In the genomic region with DNA sequence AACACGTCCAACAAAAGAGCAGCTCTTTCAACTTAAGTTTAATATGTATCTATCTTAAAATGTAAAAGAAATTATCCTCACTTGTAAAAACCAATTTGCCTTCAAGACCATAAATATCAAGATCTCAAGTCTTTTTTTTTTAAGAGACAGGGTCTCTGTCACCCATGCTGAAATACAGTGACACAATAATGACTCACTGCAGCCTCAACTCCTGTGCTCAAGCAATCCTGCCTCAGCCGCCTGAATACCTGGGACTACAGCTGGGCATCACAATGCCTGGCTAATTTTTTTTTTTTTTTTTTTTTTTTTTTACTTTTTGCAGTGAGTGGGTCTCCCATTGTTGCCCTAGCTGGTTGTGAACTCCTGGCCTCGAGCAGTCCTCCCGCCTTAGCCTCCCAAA, we compare ENCODE assay signal across 31 cellular contexts. TPM values are rescaled to one million over a fixed set of nuclear protein-coding genes. Genes with fewer than 3 reads are reported as not detected.
DNase-seq lines count a peak whose midpoint lies in the region; ATAC-seq, FAIRE-seq and TF ChIP-seq lines count a peak whose summit lies in the region.
"Had no signal": no experiment of that assay in that cellular context is flagged by ENCODE, and none has a peak within 500 bp of the region (broad histone marks: within the 10 kb centered on the region; RNA-seq: fewer than 3 reads in every experiment).

No MANE protein-coding gene starts in this region.

- no peak for DNase-seq in activated CD4-positive, CD25-positive, alpha-beta regulatory T cell (lab: John Stamatoyannopoulos, UW)
- DNase-seq in HT1080 (ENCODE audit: low read depth), result peak; percentile 65
- peak in 1 of 4 experiments; percentile 18 for DNase-seq in K562 (ENCODE audit: extremely low read depth in 1 of 4, low spot score in 3 of 4)
- peak; percentile 11 for DNase-seq in renal cortical epithelial cell (ENCODE audit: low read depth)
- no peak for DNase-seq in left lobe of liver (ENCODE audit: low spot score)
- no peak for DNase-seq in GM23338 (ENCODE audit: low spot score)
- DNase-seq in pons (ENCODE audit: low spot score), result no peak
- DNase-seq: 8988T; activated CD4-positive, alpha-beta T cell treated with anti-CD3 and anti-CD28 coated beads for 1 hour; activated CD8-positive, alpha-beta memory T cell treated with anti-CD3 and anti-CD28 coated beads for 24 hours; activated naive CD4-positive, alpha-beta T cell; activated T-cell treated with anti-CD3 and anti-CD28 coated beads, Interleukin-2, amount 50 U/mL, for 1 hour; brain microvascular endothelial cell; CD4-positive, alpha-beta memory T cell; Karpas-422; lower lobe of right lung; NCI-H1092 treated with DMSO at 0.1 percent for 48 hours; NCI-H1930; NCI-H2227 treated with DMSO at 0.1 percent for 48 hours; NCI-H526 treated with DMSO at 0.1 percent for 48 hours; Peyer's patch; posterior cingulate gyrus; SJCRH30; stimulated activated CD4-positive, alpha-beta T cell treated with anti-CD3 and anti-CD28 coated beads, Interleukin-4, amount 100 ng/mL, for 24 hours; stimulated activated naive CD4-positive, alpha-beta T cell treated with Interleukin-2 at 50 U/mL for 16 hours had no signal

- CTCF ChIA-PET in K562 (lab: Yijun Ruan, JAX; ENCODE audit: low intra/inter-chr PET ratio), result no interaction called here

- H3K9me3 Mint-ChIP-seq in GM23338, result no peaks in the 10 kb centered on the region
- H3K9me3 Mint-ChIP-seq: CD4-positive, alpha-beta memory T cell had no signal

- WGBS in K562 (ENCODE audit: insufficient coverage, low coverage, missing lambda C conversion rate), result 86% methylated on average over 4 of the region's 4 CpGs

- H3K9me3 ChIP-seq in K562 (replicated peaks; ENCODE audit: control insufficient read depth, insufficient read depth, low read depth, low read length), result no peaks in the 10 kb centered on the region
- H3K9me3 ChIP-seq: lower lobe of right lung, Peyer's patch, SJCRH30 had no signal

- no peak overlapping the region for H2AFZ ChIP-seq in K562 (ENCODE audit: low read depth, low read length)
- H2AFZ ChIP-seq in GM23338, result no peak overlapping the region

- H3K36me3 ChIP-seq in K562 (ENCODE audit: control insufficient read depth, insufficient read depth, low read length) (no peaks in the 10 kb centered on the region), GM23338 (ENCODE audit: insufficient read depth) (no peaks in the 10 kb centered on the region)
- H3K36me3 ChIP-seq: brain microvascular endothelial cell, lower lobe of right lung, Peyer's patch, SJCRH30 had no signal

- H3K36me3 Mint-ChIP-seq in GM23338 (ENCODE audit: low read depth), result no peaks in the 10 kb centered on the region; the same call in 2 of the 3 replicates

- no peak overlapping the region for H3K4me3 ChIP-seq in K562
- no peak overlapping the region for H3K4me3 ChIP-seq in GM23338
- H3K4me3 ChIP-seq: lower lobe of right lung, Peyer's patch, SJCRH30 had no signal

- no peak overlapping the region for H3K9ac ChIP-seq in K562 (ENCODE audit: insufficient read depth in 1 of 2, low read depth in 2 of 2, low read length in 2 of 2)

- peaks cover 5% of the 10 kb centered on the region for H3K27me3 Mint-ChIP-seq in GM23338 (ENCODE audit: insufficient read depth, low read depth, poor library complexity)
- H3K27me3 Mint-ChIP-seq: CD4-positive, alpha-beta memory T cell had no signal

- TF ChIP-seq POLR2A in K562 (conservative IDR thresholded peaks at IDR 0.05), result no peak

- TF ChIP-seq RAD21 in K562 (CRISPR knock-in tag; conservative IDR thresholded peaks at IDR 0.05 in 1 of 2, IDR thresholded peaks at IDR 0.05 in 1 of 2), result no peak

- no peaks in the 10 kb centered on the region for H3K4me1 ChIP-seq in K562 (replicated peaks in 1 of 2; ENCODE audit: control insufficient read depth in 2 of 2, insufficient read depth in 2 of 2, low read length in 2 of 2)
- H3K4me1 ChIP-seq in GM23338 (ENCODE audit: insufficient read depth), result peaks cover 3% of the 10 kb centered on the region; the same call in 1 of the 2 replicates
- H3K4me1 ChIP-seq: Peyer's patch, SJCRH30 had no signal

- TF ChIP-seq EP300 in K562 (IDR thresholded peaks at IDR 0.05; ENCODE audit: low read length), result no peak

- H3K27ac Mint-ChIP-seq in GM23338, result no peak overlapping the region

- H4K20me1 ChIP-seq in K562 (replicated peaks; ENCODE audit: control insufficient read depth, insufficient read depth, low read length) (peaks cover 5% of the 10 kb centered on the region; the same call in 1 of the 2 replicates), GM23338 (replicated peaks; ENCODE audit: insufficient read depth) (peaks cover 8% of the 10 kb centered on the region; the same call in 1 of the 2 replicates)

- no peak overlapping the region for H3K27ac ChIP-seq in K562 (ENCODE audit: extremely low read depth, low read depth, low read length)
- H3K27ac ChIP-seq in GM23338 (ENCODE audit: low read depth), result no peak overlapping the region
- H3K27ac ChIP-seq: brain microvascular endothelial cell, HL-60, lower lobe of right lung, Peyer's patch, SJCRH30 had no signal

- intact Hi-C loops in K562 (cut with micrococcal nuclease), result no loop called here

- no peaks in the 10 kb centered on the region for H3K27me3 ChIP-seq in K562 (ENCODE audit: control insufficient read depth in 2 of 2, insufficient read depth in 2 of 2, low read length in 2 of 2)
- H3K27me3 ChIP-seq in GM23338 (ENCODE audit: insufficient read depth), result no peaks in the 10 kb centered on the region
- H3K27me3 ChIP-seq: brain microvascular endothelial cell, Peyer's patch, SJCRH30 had no signal

- in situ Hi-C loops in K562 (cut with MboI), result no loop called here

- H3K9me1 ChIP-seq in K562 (ENCODE audit: control insufficient read depth, insufficient read depth, low read length), result no peaks in the 10 kb centered on the region

- H3K4me1 Mint-ChIP-seq in GM23338, result 0 out of 3 replicates have a peak, but pooled peaks cover 4% of the 10 kb centered on the region
- H3K4me1 Mint-ChIP-seq: neural crest cell had no signal

- H3F3A ChIP-seq in GM23338 (replicated peaks; ENCODE audit: low read depth), result no peaks in the 10 kb centered on the region

- TF ChIP-seq CTCF in K562 (IDR thresholded peaks at IDR 0.05 in 2 of 3, conservative IDR thresholded peaks at IDR 0.05 in 1 of 3; ENCODE audit: insufficient read depth in 2 of 3, low read depth in 1 of 3, low read length in 3 of 3) (no peak), GM23338 (conservative IDR thresholded peaks at IDR 0.05; ENCODE audit: low read depth in 2 of 2) (no peak)

- H3K79me2 ChIP-seq in K562 (ENCODE audit: control insufficient read depth, insufficient read depth, low read length) (peaks cover 76% of the 10 kb centered on the region), GM23338 (replicated peaks; ENCODE audit: insufficient read depth) (peaks cover 94% of the 10 kb centered on the region)

- POLR2A ChIA-PET in K562 (lab: Yijun Ruan, JAX), result no interaction called here

- FAIRE-seq in K562 (lab: Jason Lieb, UNC), result no peak
- FAIRE-seq: endothelial cell of umbilical vein, GM12892 had no signal

- no peak overlapping the region for H3K4me3 Mint-ChIP-seq in GM23338
- H3K4me3 Mint-ChIP-seq: neural crest cell had no signal

- BruUV-seq in K562 (replicated peaks; lab: Mats Ljungman, UMichigan), result no TSS peak

- peak; percentile 51 to 53 for ATAC-seq in activated CD4-positive, CD25-positive, alpha-beta regulatory T cell treated with anti-CD3 and anti-CD28 coated beads, Interleukin-2, amount 50 U/mL, for 24 hours
- peak; percentile 18; the same call in 2 of the 3 replicates for ATAC-seq in K562
- ATAC-seq in left lobe of liver, result no peak
- no peak for ATAC-seq in GM23338
- ATAC-seq: lower lobe of right lung, sciatic nerve had no signal

- no peak overlapping the region for H3K4me2 ChIP-seq in K562 (ENCODE audit: insufficient read depth, low read length)
- no peak overlapping the region for H3K4me2 ChIP-seq in GM23338

- 0 out of 2 replicates have a peak, but pooled peaks cover 3% of the 10 kb centered on the region for H3K9me2 ChIP-seq in GM23338 (ENCODE audit: insufficient read depth)

TF ChIP-seq in GM23338, 12 proteins besides CTCF, POLR2A, EP300 and RAD21 (continues in another document):
- no peak for TF ChIP-seq ZNF331 (CRISPR knock-in tag; IDR thresholded peaks at IDR 0.05; ENCODE audit: low read depth)

RNA-seq across cellular contexts. Expression of gene ACAP2, which starts 26.0 kb away (rescaled TPM):
- 36.5 and 47.5 TPM in 2 replicates for total RNA-seq in HT1080 (2014; rRNA removed; shearing (Covaris generic))
- polyA plus RNA-seq in HT1080 (2015; cell fraction: cytosol; rRNA removed), result 36.8 and 52.5 TPM in 2 replicates
- polyA plus RNA-seq in HT1080 (2015; cell fraction: nucleus; rRNA removed), result 75.1 and 75.3 TPM in 2 replicates
- total RNA-seq in K562 (2011; cell fraction: chromatin; rRNA removed; ENCODE audit: low replicate concordance), result 62.8 and 189 TPM in 2 replicates
- 38.7 and 57.9 TPM in 2 replicates for total RNA-seq in K562 (2011; cell fraction: nucleolus; rRNA removed)
- 77.0 and 137 TPM in 2 replicates for total RNA-seq in K562 (2011; cell fraction: nucleoplasm; rRNA removed)
- total RNA-seq in K562 (2014; rRNA removed) (29.4 and 36.9 TPM in 2 replicates), K562 (2014; rRNA removed; fragmentation: Illumina TruSeq; extraction: Trizol) (52.7 and 62.3 TPM in 2 replicates), K562 (2015; rRNA removed; fragmentation: Illumina TruSeq; extraction: Trizol) (44.8 and 50.7 TPM in 2 replicates), K562 (2021) (40.1 and 40.6 TPM in 2 replicates), renal cortical epithelial cell (34.9 and 45.6 TPM in 2 replicates), left lobe of liver (13.2 TPM)
- polyA plus RNA-seq in K562 (2011; rRNA removed) (25.0 and 34.4 TPM in 2 replicates), K562 (2014; fragmentation: Illumina TruSeq; extraction: Trizol) (24.3 and 27.5 TPM in 2 replicates), K562 (2014; fragmentation: Nextera tagmentation; extraction: Ambion mirVana) (10 to 100 TPM; 10.6 to 12.3 TPM), K562 (2014; rRNA removed) (16.8 and 18.1 TPM in 2 replicates), GM23338 (2016; fragmentation: Nextera tagmentation; extraction: Ambion mirVana) (102 and 104 TPM in 2 replicates)
- polyA plus RNA-seq in K562 (2011; cell fraction: cytosol; rRNA removed), result 6.8 and 12.6 TPM in 2 replicates
- polyA plus RNA-seq in K562 (2011; cell fraction: nucleus; rRNA removed), result 16.4 and 18.5 TPM in 2 replicates
- polyA plus RNA-seq in K562 (2012), result 16.3 and 25.4 TPM in 2 replicates
- polyA minus RNA-seq in K562 (2011; rRNA and poly(A)+ RNA removed), result 124 and 128 TPM in 2 replicates
- 34.7 and 48.2 TPM in 2 replicates for polyA minus RNA-seq in K562 (2011; cell fraction: cytosol; rRNA and poly(A)+ RNA removed)
- polyA minus RNA-seq in K562 (2011; cell fraction: nucleus; rRNA and poly(A)+ RNA removed), result 53.2 and 81.9 TPM in 2 replicates
- 45.6 and 74.6 TPM in 2 replicates for total RNA-seq in GM23338 (2014; rRNA removed; shearing (Covaris generic))

Comparison
In these comparisons a context has a peak if more than half of its experiments do, and no peak if none do; other contexts are left out.
1. ATAC-seq: peak in activated CD4-positive, CD25-positive, alpha-beta regulatory T cell treated with anti-CD3 and anti-CD28 coated beads, Interleukin-2, amount 50 U/mL, for 24 hours (2 of 2) and K562 (single experiment); none in left lobe of liver (single experiment) and GM23338 (single experiment).
2. DNase-seq: peak in HT1080 (single experiment) and renal cortical epithelial cell (single experiment); none in activated CD4-positive, CD25-positive, alpha-beta regulatory T cell (0 of 4), left lobe of liver (single experiment), GM23338 (single experiment) and pons (single experiment).